Comparison of ENCODE assay signal across 9 cellular contexts in genomic region chr2:198004921-198005829, GRCh38.
DNase-seq lines count a peak whose midpoint lies in the region; ATAC-seq, FAIRE-seq and TF ChIP-seq lines count a peak whose summit lies in the region.
"Had no signal": no experiment of that assay in that cellular context is flagged by ENCODE, and none has a peak within 500 bp of the region (broad histone marks: within the 10 kb centered on the region; RNA-seq: fewer than 3 reads in every experiment).

No MANE protein-coding gene starts in this region.

- FAIRE-seq in GM18507 (lab: Jason Lieb, UNC) (peak; percentile 98), small intestine (lab: Jason Lieb, UNC) (no peak), frontal cortex (lab: Jason Lieb, UNC) (no peak)

- H3K9ac ChIP-seq in KMS-11, result peak overlapping the region; percentile 90

- intact Hi-C loops in vagina (cut with DNase I), result no loop called here

- H3K79me2 ChIP-seq in KMS-11 (ENCODE audit: insufficient read depth, low read depth), result no peaks in the 10 kb centered on the region

- H3K36me3 ChIP-seq in KMS-11 (ENCODE audit: insufficient read depth) (no peaks in the 10 kb centered on the region), vagina (no peaks in the 10 kb centered on the region), small intestine (ENCODE audit: control insufficient read depth in 2 of 2, insufficient read depth in 2 of 2, low read length in 2 of 2) (no peaks in the 10 kb centered on the region)

- H3K27ac Mint-ChIP-seq in memory B cell, result peak overlapping the region; percentile 39

- H3K27ac ChIP-seq in KMS-11 (peak overlapping the region; percentile 98), vagina (no peak overlapping the region), small intestine (ENCODE audit: low read depth in 1 of 2, low read length in 1 of 2) (peak overlapping the region in 1 of 2 donors; percentile 18)

- no peak overlapping the region for H3K4me3 Mint-ChIP-seq in memory B cell

- no peaks in the 10 kb centered on the region for H3K27me3 Mint-ChIP-seq in memory B cell

- TF ChIP-seq POLR2A in vagina (IDR thresholded peaks at IDR 0.05), result no peak

- no peaks in the 10 kb centered on the region for H3K9me3 ChIP-seq in vagina
- no peaks in the 10 kb centered on the region for H3K9me3 ChIP-seq in small intestine (ENCODE audit: control insufficient read depth, low read depth)

- no peaks in the 10 kb centered on the region for H4K20me1 ChIP-seq in KMS-11 (ENCODE audit: insufficient read depth)

- no peaks in the 10 kb centered on the region for H3K36me3 Mint-ChIP-seq in memory B cell

- peak overlapping the region; percentile 78 for H3K4me2 ChIP-seq in KMS-11

- no peaks in the 10 kb centered on the region for H3K27me3 ChIP-seq in KMS-11 (ENCODE audit: insufficient read depth, low read depth)
- H3K27me3 ChIP-seq in vagina, result no peaks in the 10 kb centered on the region
- H3K27me3 ChIP-seq in small intestine (ENCODE audit: control insufficient read depth in 2 of 2, insufficient read depth in 2 of 2, low read length in 2 of 2), result no peaks in the 10 kb centered on the region

- peaks cover 2% of the 10 kb centered on the region for H3K4me1 Mint-ChIP-seq in memory B cell

- peak overlapping the region; percentile 62 for H2AFZ ChIP-seq in KMS-11 (ENCODE audit: low read depth)

- H3K9me3 Mint-ChIP-seq in memory B cell, result peaks cover 4% of the 10 kb centered on the region

- no peak for TF ChIP-seq CTCF in KMS-11 (conservative IDR thresholded peaks at IDR 0.05; ENCODE audit: low read depth, low read length)
- TF ChIP-seq CTCF in vagina (IDR thresholded peaks at IDR 0.05), result no peak

- DNase-seq in GM18507 (ENCODE audit: extremely low spot score, insufficient read length, low read depth) (no peak), memory B cell (ENCODE audit: low spot score in 2 of 2) (no peak), vagina (ENCODE audit: extremely low spot score in 2 of 2) (no peak), small intestine (no peak), NCI-H187 (lab: John Stamatoyannopoulos, UW) (no peak), frontal cortex (ENCODE audit: low spot score in 2 of 2) (no peak)
- DNase-seq: cerebellar nuclear complex had no signal

- WGBS in small intestine, 3 donors, result 58 to 71% (median 62%) methylated on average over 12 of the region's 12 CpGs

- H3K4me3 ChIP-seq in KMS-11 (IDR thresholded peaks at IDR 0.05; ENCODE audit: insufficient read depth, low read depth, low read length), result peak overlapping the region; percentile 72
- H3K4me3 ChIP-seq in vagina, result no peak overlapping the region
- H3K4me3 ChIP-seq in small intestine (ENCODE audit: low read depth in 1 of 2, low read length in 2 of 2), result no peak overlapping the region

- peaks cover 63% of the 10 kb centered on the region for H3K4me1 ChIP-seq in KMS-11 (ENCODE audit: low read depth, poor library complexity, severe bottlenecking)
- H3K4me1 ChIP-seq in vagina, result no peaks in the 10 kb centered on the region
- no peaks in the 10 kb centered on the region for H3K4me1 ChIP-seq in small intestine (ENCODE audit: control insufficient read depth in 2 of 2, insufficient read depth in 1 of 2, low read depth in 1 of 2, low read length in 1 of 2)

- peak; percentile 81 for ATAC-seq in GM21619 (IDR thresholded peaks at IDR 0.05; ENCODE audit: unreplicated experiment)
- ATAC-seq in memory B cell (ENCODE audit: low read depth), result no peak
